ENCODE assay signal across 1 cellular context in genomic region chr10:49560526-49560925, GRCh38.
TF ChIP-seq lines count a peak whose summit lies in the region.

No MANE protein-coding gene starts in this region.

TF ChIP-seq in IMR-90, 13 proteins besides CTCF, POLR2A, EP300 and RAD21 (continued from another document):
- TF ChIP-seq NFE2L2 (IDR thresholded peaks at IDR 0.05; ENCODE audit: low read depth, low read length) (no peak), RCOR1 (IDR thresholded peaks at IDR 0.05; ENCODE audit: insufficient replicate concordance, low read length) (no peak), MXI1 (IDR thresholded peaks at IDR 0.05; ENCODE audit: borderline replicate concordance, low read depth, low read length) (no peak), SMC3 (IDR thresholded peaks at IDR 0.05; ENCODE audit: low read depth, low read length) (no peak), MAFK (IDR thresholded peaks at IDR 0.05; ENCODE audit: low read depth, low read length) (no peak)
